Comparison of ENCODE assay signal across 3 cellular contexts in genomic region chr2:237307495-237307894, GRCh38.
TF ChIP-seq lines count a peak whose summit lies in the region.

No MANE protein-coding gene starts in this region.

TF ChIP-seq in IMR-90, 13 proteins besides CTCF, POLR2A, EP300 and RAD21:
- no peak for TF ChIP-seq NFE2L2 (IDR thresholded peaks at IDR 0.05; ENCODE audit: low read depth, low read length)
- TF ChIP-seq USF2 (IDR thresholded peaks at IDR 0.05; ENCODE audit: low read depth, low read length) = no peak
- no peak for TF ChIP-seq MAFK (IDR thresholded peaks at IDR 0.05; ENCODE audit: low read depth, low read length)
- no peak for TF ChIP-seq CEBPB (IDR thresholded peaks at IDR 0.05; ENCODE audit: low read depth, low read length)
- TF ChIP-seq RCOR1 (IDR thresholded peaks at IDR 0.05; ENCODE audit: insufficient replicate concordance, low read length) = no peak
- TF ChIP-seq ELK1 (IDR thresholded peaks at IDR 0.05; ENCODE audit: borderline replicate concordance, low read depth, low read length) = no peak
- no peak for TF ChIP-seq CHD1 (IDR thresholded peaks at IDR 0.05; ENCODE audit: low read depth, low read length)
- no peak for TF ChIP-seq BHLHE40 (IDR thresholded peaks at IDR 0.05; ENCODE audit: low read depth, low read length)
- no peak for TF ChIP-seq RFX5 (IDR thresholded peaks at IDR 0.05; ENCODE audit: low read depth, low read length)
- TF ChIP-seq MAZ (IDR thresholded peaks at IDR 0.05; ENCODE audit: borderline replicate concordance, low read depth, low read length) = no peak
- TF ChIP-seq SMC3 (IDR thresholded peaks at IDR 0.05; ENCODE audit: low read depth, low read length) = no peak
- TF ChIP-seq FOS (IDR thresholded peaks at IDR 0.05; ENCODE audit: low read depth, low read length) = no peak
- no peak for TF ChIP-seq MXI1 (IDR thresholded peaks at IDR 0.05; ENCODE audit: borderline replicate concordance, low read depth, low read length)

TF ChIP-seq in H1, 55 proteins besides CTCF, POLR2A, EP300 and RAD21:
- TF ChIP-seq CEBPB (IDR thresholded peaks at IDR 0.05; ENCODE audit: low read depth, low read length) (no peak), KDM1A (IDR thresholded peaks at IDR 0.05; ENCODE audit: borderline replicate concordance, low read length) (no peak), ZNF274 (IDR thresholded peaks at IDR 0.05; ENCODE audit: borderline replicate concordance, extremely low read depth, low read length) (no peak), E2F6 (IDR thresholded peaks at IDR 0.05) (no peak), KDM5A (IDR thresholded peaks at IDR 0.05; ENCODE audit: low read length) (no peak), PHF8 (conservative IDR thresholded peaks at IDR 0.05; ENCODE audit: low read depth, low read length) (no peak)

TF ChIP-seq in HEK293T, 16 proteins besides CTCF, POLR2A, EP300 and RAD21:
- TF ChIP-seq SUZ12 (IDR thresholded peaks at IDR 0.05) (no peak), FOXA1 (IDR thresholded peaks at IDR 0.05) (no peak), TARDBP (IDR thresholded peaks at IDR 0.05) (no peak), FOXK2 (IDR thresholded peaks at IDR 0.05) (no peak), ZNF384 (IDR thresholded peaks at IDR 0.05) (no peak), NFRKB (IDR thresholded peaks at IDR 0.05) (no peak), L3MBTL2 (conservative IDR thresholded peaks at IDR 0.05) (no peak), ELF4 (IDR thresholded peaks at IDR 0.05) (no peak), ARNT (IDR thresholded peaks at IDR 0.05) (no peak), FOXM1 (IDR thresholded peaks at IDR 0.05; ENCODE audit: borderline replicate concordance) (no peak), SP1 (IDR thresholded peaks at IDR 0.05) (no peak), LEF1 (IDR thresholded peaks at IDR 0.05; ENCODE audit: borderline replicate concordance) (no peak), BHLHE40 (IDR thresholded peaks at IDR 0.05; ENCODE audit: borderline replicate concordance) (no peak)
TF ChIP-seq in HEK293T: peak in this region for 0.
